In the genomic region with DNA sequence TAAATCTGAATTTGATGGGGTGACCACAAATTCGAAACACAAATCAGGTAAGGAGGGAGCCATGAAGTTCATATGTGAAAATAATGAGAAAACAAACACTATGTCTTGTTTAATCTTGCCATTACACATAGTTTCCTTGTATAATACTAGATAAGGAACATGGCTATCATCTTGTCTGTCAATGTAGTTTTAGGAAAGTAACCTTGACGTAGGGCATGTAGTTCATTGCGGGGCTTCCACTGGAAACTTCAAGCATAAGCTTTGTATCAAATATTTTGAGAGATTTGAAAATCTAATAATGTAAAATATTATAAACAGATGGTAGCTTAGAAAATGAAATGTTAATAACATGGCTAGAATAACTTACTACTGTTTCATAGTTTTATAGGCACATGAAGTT, we compare ENCODE assay signal across 33 cellular contexts.
"Had no signal": no experiment of that assay in that cellular context is flagged by ENCODE, and none has a peak within 500 bp of the region (broad histone marks: within the 10 kb centered on the region; RNA-seq: fewer than 3 reads in every experiment).

No MANE protein-coding gene starts in this region.

- ATAC-seq: activated CD8-positive, alpha-beta T cell treated with anti-CD3 and anti-CD28 coated beads for 36 hours; activated naive CD8-positive, alpha-beta T cell treated with anti-CD3 and anti-CD28 coated beads, Interleukin-2, amount 50 U/mL, for 24 hours had no signal

- DNase-seq: activated B cell treated with CpG ODN at 0.5 μM for 24 hours; activated CD4-positive, alpha-beta memory T cell treated with anti-CD3 and anti-CD28 coated beads for 36 hours; activated CD4-positive, alpha-beta T cell treated with anti-CD3 and anti-CD28 coated beads for 4 hours; activated CD4-positive, alpha-beta T cell treated with anti-CD3 and anti-CD28 coated beads, Interleukin-2, amount 10 ng/mL, durations not matched to agents 24 days and 14 days; activated CD4-positive, alpha-beta T cell treated with anti-CD3 and anti-CD28 coated beads, Interleukin-2, amount 50 U/mL, for 1 hour; activated CD4-positive, alpha-beta T cell treated with anti-CD3 and anti-CD28 coated beads, Interleukin-2, amount 50 U/mL, for 4 hours; activated CD4-positive, CD25-positive, alpha-beta regulatory T cell treated with anti-CD3 and anti-CD28 coated beads, Interleukin-2, amount 50 U/mL, for 72 hours; activated CD8-positive, alpha-beta memory T cell treated with anti-CD3 and anti-CD28 coated beads, Interleukin-2, amount 50 U/mL, for 4 hours; activated CD8-positive, alpha-beta T cell treated with anti-CD3 and anti-CD28 coated beads for 36 hours; activated effector memory CD4-positive, alpha-beta T cell treated with Interleukin-2 at 50 U/mL for 16 hours; activated gamma-delta T cell; activated naive CD4-positive, alpha-beta T cell treated with anti-CD3 and anti-CD28 coated beads, Interleukin-2, amount 10 ng/mL, durations not matched to agents 7 days and 5 days; activated naive CD4-positive, alpha-beta T cell treated with Interleukin-2 at 50 U/mL for 16 hours; activated naive CD8-positive, alpha-beta T cell treated with anti-CD3 and anti-CD28 coated beads, Interleukin-2, amount 10 ng/mL, durations not matched to agents 7 days and 5 days; activated naive CD8-positive, alpha-beta T cell treated with anti-CD3 and anti-CD28 coated beads, Interleukin-2, amount 50 U/mL, for 24 hours; activated T-cell treated with anti-CD3 and anti-CD28 coated beads, Interleukin-2, amount 50 U/mL, for 24 hours; activated T-cell treated with anti-CD3 and anti-CD28 coated beads, Interleukin-2, amount 50 U/mL, for 48 hours; amygdala; anterior cingulate cortex; brain microvascular endothelial cell; central memory CD4-positive, alpha-beta T cell; T-helper 1 cell; T-helper 2 cell; T-helper 9 cell had no signal

- H3K9me3 Mint-ChIP-seq: activated naive CD8-positive, alpha-beta T cell treated with anti-CD3 and anti-CD28 coated beads, Interleukin-2, amount 50 U/mL, for 24 hours; activated T-cell treated with anti-CD3 and anti-CD28 coated beads, Interleukin-2, amount 50 U/mL, for 24 hours had no signal

- H3K27ac Mint-ChIP-seq: activated B cell treated with CpG ODN at 0.5 μM for 24 hours; activated CD4-positive, alpha-beta memory T cell treated with anti-CD3 and anti-CD28 coated beads for 36 hours; activated CD4-positive, alpha-beta T cell treated with anti-CD3 and anti-CD28 coated beads, Interleukin-2, amount 10 ng/mL, durations not matched to agents 24 days and 14 days; activated CD8-positive, alpha-beta T cell treated with anti-CD3 and anti-CD28 coated beads for 36 hours; activated naive CD4-positive, alpha-beta T cell treated with anti-CD3 and anti-CD28 coated beads, Interleukin-2, amount 10 ng/mL, durations not matched to agents 7 days and 5 days; activated naive CD4-positive, alpha-beta T cell treated with anti-CD3 and anti-CD28 coated beads, Interleukin-2, amount 50 U/mL, for 24 hours; activated naive CD8-positive, alpha-beta T cell; activated naive CD8-positive, alpha-beta T cell treated with anti-CD3 and anti-CD28 coated beads, Interleukin-2, amount 10 ng/mL, durations not matched to agents 7 days and 5 days; activated naive CD8-positive, alpha-beta T cell treated with anti-CD3 and anti-CD28 coated beads, Interleukin-2, amount 50 U/mL, for 24 hours; activated T-cell treated with anti-CD3 and anti-CD28 coated beads, Interleukin-2, amount 50 U/mL, for 24 hours; activated T-helper 2 cell treated with anti-CD3 and anti-CD28 coated beads, Interferon-gamma antibody, Interleukin-2, Interleukin-4, amounts not matched to agents 10 μg/mL and 5 μg/mL and 100 μg/mL, durations not matched to agents 14 hours and 24 hours and 36 hours; T-helper 1 cell treated with Interleukin-12 subunit alpha and Interleukin-12 subunit beta and Interleukin-4 antibody, amounts not matched to agents 30 μg/mL and 1 μg/mL, for 36 hours; T-helper 2 cell treated with Interferon-gamma antibody and Interleukin-4, amounts not matched to agents 5 μg/mL and 100 μg/mL, for 36 hours had no signal

- H3K4me1 ChIP-seq: ascending aorta, breast epithelium had no signal

- H3K4me3 Mint-ChIP-seq: activated B cell treated with CpG ODN at 0.5 μM for 24 hours; activated CD4-positive, alpha-beta memory T cell treated with anti-CD3 and anti-CD28 coated beads for 36 hours; activated CD4-positive, alpha-beta T cell treated with anti-CD3 and anti-CD28 coated beads, Interleukin-2, amount 10 ng/mL, durations not matched to agents 24 days and 14 days; activated CD8-positive, alpha-beta T cell treated with anti-CD3 and anti-CD28 coated beads for 36 hours; activated naive CD4-positive, alpha-beta T cell treated with anti-CD3 and anti-CD28 coated beads, Interleukin-2, amount 10 ng/mL, durations not matched to agents 7 days and 5 days; activated naive CD4-positive, alpha-beta T cell treated with anti-CD3 and anti-CD28 coated beads, Interleukin-2, amount 50 U/mL, for 24 hours; activated naive CD8-positive, alpha-beta T cell; activated naive CD8-positive, alpha-beta T cell treated with anti-CD3 and anti-CD28 coated beads, Interleukin-2, amount 10 ng/mL, durations not matched to agents 7 days and 5 days; activated naive CD8-positive, alpha-beta T cell treated with anti-CD3 and anti-CD28 coated beads, Interleukin-2, amount 50 U/mL, for 24 hours; activated T-cell treated with anti-CD3 and anti-CD28 coated beads, Interleukin-2, amount 50 U/mL, for 24 hours; T-helper 1 cell treated with Interleukin-12 subunit alpha and Interleukin-12 subunit beta and Interleukin-4 antibody, amounts not matched to agents 30 μg/mL and 1 μg/mL, for 36 hours; T-helper 2 cell treated with Interferon-gamma antibody and Interleukin-4, amounts not matched to agents 5 μg/mL and 100 μg/mL, for 36 hours had no signal

- H3K27me3 ChIP-seq: ascending aorta, brain microvascular endothelial cell, breast epithelium had no signal

- FAIRE-seq: TTC549 had no signal

- H3K4me3 ChIP-seq: ascending aorta, breast epithelium had no signal

- H3K4me1 Mint-ChIP-seq: activated B cell treated with CpG ODN at 0.5 μM for 24 hours had no signal

- H3K27ac ChIP-seq: ascending aorta, brain microvascular endothelial cell, breast epithelium, VCaP had no signal

- H3K36me3 ChIP-seq: breast epithelium had no signal

- H3K27me3 Mint-ChIP-seq: activated B cell treated with CpG ODN at 0.5 μM for 24 hours; activated CD4-positive, alpha-beta memory T cell treated with anti-CD3 and anti-CD28 coated beads for 36 hours; activated CD4-positive, alpha-beta T cell treated with anti-CD3 and anti-CD28 coated beads, Interleukin-2, amount 10 ng/mL, durations not matched to agents 24 days and 14 days; activated CD8-positive, alpha-beta T cell treated with anti-CD3 and anti-CD28 coated beads for 36 hours; activated naive CD4-positive, alpha-beta T cell treated with anti-CD3 and anti-CD28 coated beads, Interleukin-2, amount 10 ng/mL, durations not matched to agents 7 days and 5 days; activated naive CD4-positive, alpha-beta T cell treated with anti-CD3 and anti-CD28 coated beads, Interleukin-2, amount 50 U/mL, for 24 hours; activated naive CD8-positive, alpha-beta T cell; activated naive CD8-positive, alpha-beta T cell treated with anti-CD3 and anti-CD28 coated beads, Interleukin-2, amount 10 ng/mL, durations not matched to agents 7 days and 5 days; activated naive CD8-positive, alpha-beta T cell treated with anti-CD3 and anti-CD28 coated beads, Interleukin-2, amount 50 U/mL, for 24 hours; activated T-cell treated with anti-CD3 and anti-CD28 coated beads, Interleukin-2, amount 50 U/mL, for 24 hours had no signal
